8 cellular contexts compared by ENCODE assay signal in the genomic region with DNA sequence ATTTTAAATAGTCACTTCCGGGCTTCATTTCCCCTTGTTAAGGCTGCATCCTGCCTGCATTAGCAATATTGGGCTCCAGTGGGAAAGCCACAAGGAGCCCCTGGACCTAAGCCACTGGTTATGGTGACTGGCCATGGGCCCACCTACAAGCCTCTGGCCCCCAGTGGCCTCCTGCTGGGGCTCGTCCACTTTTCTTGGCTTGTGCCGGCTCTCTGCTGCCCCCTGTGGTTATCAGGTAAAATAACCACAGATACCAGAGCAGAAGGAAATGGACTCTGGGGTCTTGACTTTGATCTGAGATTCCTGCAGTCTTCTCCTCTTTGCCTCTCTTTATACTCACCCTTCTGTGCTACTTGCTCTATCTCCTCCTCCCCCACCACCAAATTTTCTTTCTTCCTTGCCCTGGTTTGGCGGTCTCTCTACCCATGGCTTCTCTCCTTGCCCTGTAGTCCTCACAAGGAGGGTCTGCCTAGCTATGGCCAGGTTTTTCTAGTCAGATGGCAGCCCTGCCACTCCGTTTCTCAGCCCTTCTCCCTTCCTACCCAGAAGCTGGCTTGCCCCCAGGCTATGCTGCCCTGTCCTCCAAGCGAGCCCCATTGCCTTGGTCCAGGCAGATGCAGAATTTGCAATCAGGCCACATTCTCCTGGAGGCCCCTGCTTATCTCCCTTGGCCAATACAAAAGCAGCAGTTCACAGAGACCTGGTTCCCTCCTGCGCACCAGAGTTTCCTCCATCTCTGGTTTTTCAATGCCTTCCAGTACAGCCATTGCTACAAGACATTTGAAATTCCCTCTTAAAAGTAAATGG.
DNase-seq lines count a peak whose midpoint lies in the region; ATAC-seq and TF ChIP-seq lines count a peak whose summit lies in the region.

No MANE protein-coding gene starts in this region.

- no peak overlapping the region for H3K9ac ChIP-seq in DND-41 (ENCODE audit: low read depth, low read length)
- no peak overlapping the region for H3K9ac ChIP-seq in trophoblast cell (ENCODE audit: low read length)

- TF ChIP-seq CTCF in DND-41 (IDR thresholded peaks at IDR 0.05; ENCODE audit: borderline replicate concordance, extremely low read depth, low read length, poor library complexity, severe bottlenecking) (peak; percentile 78), WERI-Rb-1 (IDR thresholded peaks at IDR 0.05; ENCODE audit: low read depth, low read length) (peak; percentile 78), foreskin keratinocyte (conservative IDR thresholded peaks at IDR 0.05) (peak; percentile 50)

- ATAC-seq in DND-41 (ENCODE audit: insufficient read depth, low read depth) = peak; percentile 70
- ATAC-seq in HG03066 (IDR thresholded peaks at IDR 0.05; ENCODE audit: low read depth, unreplicated experiment) = peak; percentile 19
- ATAC-seq in foreskin keratinocyte = no peak
- ATAC-seq in GM18907 (IDR thresholded peaks at IDR 0.05; ENCODE audit: unreplicated experiment) = no peak
- no peak for ATAC-seq in HG03280 (IDR thresholded peaks at IDR 0.05; ENCODE audit: unreplicated experiment)

- H3K4me1 ChIP-seq in DND-41 (ENCODE audit: insufficient read depth, low read length) (0 out of 2 replicates have a peak, but pooled peaks cover 2% of the 10 kb centered on the region), foreskin keratinocyte (no peaks in the 10 kb centered on the region), trophoblast cell (ENCODE audit: control insufficient read depth in 1 of 2, insufficient read depth in 2 of 2, low read length in 2 of 2) (peaks cover 16 to 17% of the 10 kb centered on the region in 2 experiments)

- H3K4me2 ChIP-seq in DND-41 (ENCODE audit: insufficient read depth, low read length) (no peak overlapping the region), trophoblast cell (ENCODE audit: low read length) (no peak overlapping the region)

- H3K4ac ChIP-seq in trophoblast cell (ENCODE audit: low read depth, low read length) = no peak overlapping the region

- DNase-seq in DND-41 (peak; percentile 39), WERI-Rb-1 (peak; percentile 34), foreskin keratinocyte (no peak), trophoblast cell (peak in 1 of 2 donors; percentile 53)
- no peak for DNase-seq in activated effector memory CD4-positive, alpha-beta T cell treated with anti-CD3 and anti-CD28 coated beads, Interleukin-2, amount 50 U/mL, for 16 hours

- no peaks in the 10 kb centered on the region for H3K27me3 ChIP-seq in DND-41 (ENCODE audit: insufficient read depth, low read length, poor library complexity)
- H3K27me3 ChIP-seq in WERI-Rb-1 (ENCODE audit: insufficient read depth, low read depth, severe bottlenecking) = no peaks in the 10 kb centered on the region
- H3K27me3 ChIP-seq in foreskin keratinocyte = no peaks in the 10 kb centered on the region
- no peaks in the 10 kb centered on the region for H3K27me3 ChIP-seq in trophoblast cell (ENCODE audit: insufficient read depth, low read length)

- H3K23ac ChIP-seq in trophoblast cell (ENCODE audit: low read length) = no peak overlapping the region

- H3K79me1 ChIP-seq in trophoblast cell (ENCODE audit: low read length) = peaks cover 2% of the 10 kb centered on the region

- H4K12ac ChIP-seq in trophoblast cell (ENCODE audit: low read depth, low read length) = no peak overlapping the region

- no peak overlapping the region for H3K27ac ChIP-seq in DND-41 (ENCODE audit: low read length)
- H3K27ac ChIP-seq in WERI-Rb-1 = no peak overlapping the region
- H3K27ac ChIP-seq in foreskin keratinocyte = no peak overlapping the region
- no peak overlapping the region for H3K27ac ChIP-seq in trophoblast cell (ENCODE audit: low read depth, low read length)

- no peak overlapping the region for H4K91ac ChIP-seq in trophoblast cell (ENCODE audit: low read depth, low read length)

- H2AK5ac ChIP-seq in trophoblast cell (ENCODE audit: low read length) = no peak overlapping the region

- H3K9me3 ChIP-seq in DND-41 (ENCODE audit: insufficient read depth, low read length, severe bottlenecking) (no peaks in the 10 kb centered on the region), WERI-Rb-1 (ENCODE audit: severe bottlenecking) (no peaks in the 10 kb centered on the region), trophoblast cell (ENCODE audit: insufficient read depth, low read depth, low read length) (peaks cover 1% of the 10 kb centered on the region)

- no peak overlapping the region for H4K8ac ChIP-seq in trophoblast cell (ENCODE audit: low read depth, low read length)

- H3K36me3 ChIP-seq in DND-41 (ENCODE audit: insufficient read depth, low read length) (no peaks in the 10 kb centered on the region), WERI-Rb-1 (no peaks in the 10 kb centered on the region), trophoblast cell (ENCODE audit: control insufficient read depth in 1 of 2, insufficient read depth in 2 of 2, low read length in 2 of 2) (no peaks in the 10 kb centered on the region)

- H2BK120ac ChIP-seq in trophoblast cell (ENCODE audit: insufficient read depth, low read length, poor library complexity) = no peak overlapping the region

- H2AFZ ChIP-seq in DND-41 (ENCODE audit: low read depth, low read length) (no peak overlapping the region), trophoblast cell (ENCODE audit: insufficient read depth, low read length, poor library complexity) (no peak overlapping the region)

- WGBS in trophoblast cell (ENCODE audit: extremely low coverage, insufficient coverage, insufficient read length) = no CpG with 5 or more reads among the region's 7 CpGs

- no peaks in the 10 kb centered on the region; the same call in 1 of the 2 replicates for H4K20me1 ChIP-seq in DND-41 (ENCODE audit: insufficient read depth, low read length)

- H3K4me3 ChIP-seq in DND-41 (ENCODE audit: low read depth in 1 of 2, low read length in 2 of 2) (no peak overlapping the region), WERI-Rb-1 (ENCODE audit: low read depth, low read length) (no peak overlapping the region), trophoblast cell (ENCODE audit: low read depth, low read length) (no peak overlapping the region)

- peak overlapping the region; percentile 67 for H3K18ac ChIP-seq in trophoblast cell (ENCODE audit: low read length)

- H3K14ac ChIP-seq in trophoblast cell (ENCODE audit: low read length) = no peak overlapping the region

- H3K79me2 ChIP-seq in DND-41 (ENCODE audit: insufficient read depth, low read length) (no peaks in the 10 kb centered on the region), trophoblast cell (ENCODE audit: control insufficient read depth, insufficient read depth, low read length, poor library complexity) (no peaks in the 10 kb centered on the region)

- H2BK5ac ChIP-seq in trophoblast cell (ENCODE audit: low read depth, low read length, poor library complexity) = no peak overlapping the region

- no peak overlapping the region for H2BK12ac ChIP-seq in trophoblast cell (ENCODE audit: low read length)

Comparison
In these comparisons a context has a peak if more than half of its experiments do, and no peak if none do; other contexts are left out.
1. ATAC-seq: peak in DND-41 (single experiment) and HG03066 (single experiment); none in foreskin keratinocyte (single experiment), GM18907 (single experiment) and HG03280 (single experiment).
2. DNase-seq: peak in DND-41 (single experiment) and WERI-Rb-1 (single experiment); none in foreskin keratinocyte (0 of 2) and activated effector memory CD4-positive, alpha-beta T cell treated with anti-CD3 and anti-CD28 coated beads, Interleukin-2, amount 50 U/mL, for 16 hours (single experiment).
3. Peak in every context shown above with its lines, with median percentiles within 50 percentile points of each other: CTCF ChIP-seq.